ENCODE assay signal across 10 cellular contexts in genomic region chr7:38330861-38331709, GRCh38.
DNase-seq lines count a peak whose midpoint lies in the region; ATAC-seq and TF ChIP-seq lines count a peak whose summit lies in the region.
"Had no signal": no experiment of that assay in that cellular context is flagged by ENCODE, and none has a peak within 500 bp of the region (broad histone marks: within the 10 kb centered on the region; RNA-seq: fewer than 3 reads in every experiment).

No MANE protein-coding gene starts in this region.

- H3K27ac ChIP-seq in CD4-positive, CD25-positive, alpha-beta regulatory T cell (ENCODE audit: insufficient read depth, low read length, poor library complexity, severe bottlenecking): no peak overlapping the region
- no peak overlapping the region for H3K27ac ChIP-seq in PC-3 (ENCODE audit: low read length)

- H3K27ac Mint-ChIP-seq in CD4-positive, CD25-positive, alpha-beta regulatory T cell: peak overlapping the region in 2 of 3 donors; percentile 75 to 87
- H3K27ac Mint-ChIP-seq in activated CD4-positive, alpha-beta memory T cell treated with anti-CD3 and anti-CD28 coated beads for 36 hours: peak overlapping the region; percentile 54

- no peaks in the 10 kb centered on the region for H3K9me3 Mint-ChIP-seq in CD4-positive, CD25-positive, alpha-beta regulatory T cell
- H3K9me3 Mint-ChIP-seq in activated CD4-positive, alpha-beta memory T cell treated with anti-CD3 and anti-CD28 coated beads for 36 hours: no peaks in the 10 kb centered on the region

- DNase-seq in CD4-positive, CD25-positive, alpha-beta regulatory T cell: no peak
- DNase-seq in HFF-Myc (ENCODE audit: extremely low read depth, low read depth): no peak
- DNase-seq in activated CD4-positive, alpha-beta memory T cell treated with anti-CD3 and anti-CD28 coated beads for 36 hours: peak; percentile 48
- peak; percentile 80 for DNase-seq in iPS-NIHi7 (ENCODE audit: extremely low spot score)
- DNase-seq in PC-3: no peak
- DNase-seq in HCEC 1CT: no peak
- DNase-seq in posterior vena cava (ENCODE audit: low spot score): no peak
- DNase-seq: hippocampal formation had no signal

- ATAC-seq in CD4-positive, CD25-positive, alpha-beta regulatory T cell (ENCODE audit: low read depth in 2 of 2): peak in 1 of 2 donors; percentile 31
- ATAC-seq in GM19351 (IDR thresholded peaks at IDR 0.05; ENCODE audit: unreplicated experiment) (no peak), PC-3 (no peak)

- CTCF ChIA-PET in activated CD4-positive, alpha-beta memory T cell treated with anti-CD3 and anti-CD28 coated beads for 36 hours (lab: Charles Lee): interaction anchor here (0.8 to 2.8 kb wide), 9 partner anchors 9 to 222 kb away, joined by 3 to 15 read pairs (median 5); no protein-coding TSS in a partner anchor
- CTCF ChIA-PET in PC-3 (lab: Charles Lee): no interaction called here

- no peaks in the 10 kb centered on the region for H4K20me1 ChIP-seq in PC-3 (ENCODE audit: low read length)

- no peak overlapping the region for H3K4me2 ChIP-seq in PC-3 (ENCODE audit: low read length)

- H3K4me1 ChIP-seq in CD4-positive, CD25-positive, alpha-beta regulatory T cell (ENCODE audit: control insufficient read depth, insufficient read depth, low read length, poor library complexity, severe bottlenecking): peaks cover 3% of the 10 kb centered on the region
- H3K4me1 ChIP-seq in PC-3 (ENCODE audit: insufficient read depth, low read length): no peaks in the 10 kb centered on the region

- no peaks in the 10 kb centered on the region for H3K9me2 ChIP-seq in PC-3 (replicated peaks; ENCODE audit: low read length)

- intact Hi-C loops in activated CD4-positive, alpha-beta memory T cell treated with anti-CD3 and anti-CD28 coated beads for 36 hours (cut with micrococcal nuclease): no loop called here
- intact Hi-C loops in PC-3 (cut with micrococcal nuclease) (no loop called here), posterior vena cava (cut with DNase I) (no loop called here)

- TF ChIP-seq CTCF in HFF-Myc (IDR thresholded peaks at IDR 0.05; ENCODE audit: low read depth, low read length, missing control alignments): peak; percentile 29
- no peak for TF ChIP-seq CTCF in PC-3 (conservative IDR thresholded peaks at IDR 0.05; ENCODE audit: low read depth, low read length)

- no peaks in the 10 kb centered on the region for H3K9me3 ChIP-seq in CD4-positive, CD25-positive, alpha-beta regulatory T cell (ENCODE audit: control insufficient read depth in 2 of 2, low read length in 2 of 2)
- no peaks in the 10 kb centered on the region for H3K9me3 ChIP-seq in PC-3 (ENCODE audit: low read length)

- POLR2A ChIA-PET in activated CD4-positive, alpha-beta memory T cell treated with anti-CD3 and anti-CD28 coated beads for 36 hours (lab: Charles Lee): no interaction called here
- POLR2A ChIA-PET in PC-3 (lab: Charles Lee; ENCODE audit: unreplicated experiment): no interaction called here

- peak overlapping the region in 1 of 4 donors; percentile 31 for H3K4me3 Mint-ChIP-seq in CD4-positive, CD25-positive, alpha-beta regulatory T cell
- H3K4me3 Mint-ChIP-seq in activated CD4-positive, alpha-beta memory T cell treated with anti-CD3 and anti-CD28 coated beads for 36 hours: peak overlapping the region; percentile 8
- H3K4me3 Mint-ChIP-seq: brain had no signal

- no peaks in the 10 kb centered on the region for H3K36me3 Mint-ChIP-seq in CD4-positive, CD25-positive, alpha-beta regulatory T cell
- no peaks in the 10 kb centered on the region for H3K36me3 Mint-ChIP-seq in activated CD4-positive, alpha-beta memory T cell treated with anti-CD3 and anti-CD28 coated beads for 36 hours
- H3K36me3 Mint-ChIP-seq: brain had no signal

- H2AFZ ChIP-seq in PC-3 (ENCODE audit: low read length): no peak overlapping the region

- no peaks in the 10 kb centered on the region for H3F3A ChIP-seq in PC-3 (ENCODE audit: low read length, unreplicated experiment)

- BruUV-seq in PC-3 (replicated peaks; lab: Mats Ljungman, UMichigan): no TSS peak

- peaks cover 0 to 38% (median 1%) of the 10 kb centered on the region in 4 donors for H3K4me1 Mint-ChIP-seq in CD4-positive, CD25-positive, alpha-beta regulatory T cell
- H3K4me1 Mint-ChIP-seq in activated CD4-positive, alpha-beta memory T cell treated with anti-CD3 and anti-CD28 coated beads for 36 hours (ENCODE audit: low read depth): peaks cover 39% of the 10 kb centered on the region

- H3K79me2 ChIP-seq in PC-3 (ENCODE audit: low read length): no peaks in the 10 kb centered on the region

- no peak overlapping the region for H3K4me3 ChIP-seq in CD4-positive, CD25-positive, alpha-beta regulatory T cell (ENCODE audit: low read depth, low read length)
- H3K4me3 ChIP-seq in HFF-Myc (replicated peaks; ENCODE audit: low read depth, low read length) (no peak overlapping the region), PC-3 (ENCODE audit: low read length) (no peak overlapping the region)

- no peaks in the 10 kb centered on the region for H3K27me3 Mint-ChIP-seq in CD4-positive, CD25-positive, alpha-beta regulatory T cell
- no peaks in the 10 kb centered on the region for H3K27me3 Mint-ChIP-seq in activated CD4-positive, alpha-beta memory T cell treated with anti-CD3 and anti-CD28 coated beads for 36 hours
- H3K27me3 Mint-ChIP-seq: brain had no signal

- no peaks in the 10 kb centered on the region for H3K27me3 ChIP-seq in CD4-positive, CD25-positive, alpha-beta regulatory T cell (ENCODE audit: control insufficient read depth, insufficient read depth, low read length)
- peaks cover 7% of the 10 kb centered on the region; the same call in 1 of the 2 replicates for H3K27me3 ChIP-seq in PC-3 (ENCODE audit: low read length)

- no peak overlapping the region for H3K9ac ChIP-seq in PC-3 (ENCODE audit: low read length)

- H3K36me3 ChIP-seq in CD4-positive, CD25-positive, alpha-beta regulatory T cell (ENCODE audit: control insufficient read depth, insufficient read depth, low read length): no peaks in the 10 kb centered on the region
- no peaks in the 10 kb centered on the region for H3K36me3 ChIP-seq in PC-3 (ENCODE audit: low read depth, low read length)

Comparison
In these comparisons a context has a peak if more than half of its experiments do, and no peak if none do; other contexts are left out.
1. DNase-seq: peak in activated CD4-positive, alpha-beta memory T cell treated with anti-CD3 and anti-CD28 coated beads for 36 hours (single experiment) and iPS-NIHi7 (single experiment); none in CD4-positive, CD25-positive, alpha-beta regulatory T cell (0 of 3), HFF-Myc (single experiment), PC-3 (single experiment), HCEC 1CT (single experiment) and posterior vena cava (single experiment).